In the genomic region with DNA sequence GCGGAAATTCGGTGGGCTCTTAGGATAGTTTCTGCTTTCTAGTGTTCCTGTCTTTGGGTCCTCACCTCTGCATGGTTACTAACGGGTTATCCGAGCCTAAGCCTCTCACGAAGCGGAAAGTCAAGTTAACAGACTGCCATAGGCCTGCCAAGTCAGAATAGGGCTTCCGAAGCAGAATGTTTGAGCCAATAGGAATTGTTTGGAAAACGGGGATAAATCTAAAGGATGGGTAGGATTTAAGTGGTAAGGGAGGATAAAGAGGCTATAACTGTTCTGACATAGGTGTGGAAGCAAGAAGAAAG, we compare ENCODE assay signal across 1 cellular context.
TF ChIP-seq lines count a peak whose summit lies in the region.

No MANE protein-coding gene starts in this region.

TF ChIP-seq in H1, 55 proteins besides CTCF, POLR2A, EP300 and RAD21:
- TF ChIP-seq SRF (IDR thresholded peaks at IDR 0.05; ENCODE audit: low read depth, low read length) (no peak), KDM5A (IDR thresholded peaks at IDR 0.05; ENCODE audit: low read length) (no peak), SIN3A (conservative IDR thresholded peaks at IDR 0.05 in 1 of 2, IDR thresholded peaks at IDR 0.05 in 1 of 2; ENCODE audit: low read depth in 1 of 2, low read length in 2 of 2) (peak; percentile 82 to 89; a peak in 3 of 4 replicates), TBP (IDR thresholded peaks at IDR 0.05; ENCODE audit: low read depth, low read length) (no peak), CEBPB (IDR thresholded peaks at IDR 0.05; ENCODE audit: low read depth, low read length) (no peak), SAP30 (IDR thresholded peaks at IDR 0.05; ENCODE audit: insufficient read depth, insufficient replicate concordance, low read length) (peak; percentile 80), RNF2 (IDR thresholded peaks at IDR 0.05; ENCODE audit: borderline replicate concordance, low read depth, low read length, missing control alignments, poor library complexity, severe bottlenecking) (no peak), HDAC2 (IDR thresholded peaks at IDR 0.05; ENCODE audit: borderline replicate concordance in 1 of 2, low read depth in 2 of 2, low read length in 2 of 2) (0 out of 4 replicates have a peak, but pooled peaks of 1 of the 2 experiments have one; percentile 49)
- TF ChIP-seq, protein P1, sequence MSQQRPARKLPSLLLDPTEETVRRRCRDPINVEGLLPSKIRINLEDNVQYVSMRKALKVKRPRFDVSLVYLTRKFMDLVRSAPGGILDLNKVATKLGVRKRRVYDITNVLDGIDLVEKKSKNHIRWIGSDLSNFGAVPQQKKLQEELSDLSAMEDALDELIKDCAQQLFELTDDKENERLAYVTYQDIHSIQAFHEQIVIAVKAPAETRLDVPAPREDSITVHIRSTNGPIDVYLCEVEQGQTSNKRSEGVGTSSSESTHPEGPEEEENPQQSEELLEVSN (IDR thresholded peaks at IDR 0.05) = no peak
- TF ChIP-seq, protein P2, sequence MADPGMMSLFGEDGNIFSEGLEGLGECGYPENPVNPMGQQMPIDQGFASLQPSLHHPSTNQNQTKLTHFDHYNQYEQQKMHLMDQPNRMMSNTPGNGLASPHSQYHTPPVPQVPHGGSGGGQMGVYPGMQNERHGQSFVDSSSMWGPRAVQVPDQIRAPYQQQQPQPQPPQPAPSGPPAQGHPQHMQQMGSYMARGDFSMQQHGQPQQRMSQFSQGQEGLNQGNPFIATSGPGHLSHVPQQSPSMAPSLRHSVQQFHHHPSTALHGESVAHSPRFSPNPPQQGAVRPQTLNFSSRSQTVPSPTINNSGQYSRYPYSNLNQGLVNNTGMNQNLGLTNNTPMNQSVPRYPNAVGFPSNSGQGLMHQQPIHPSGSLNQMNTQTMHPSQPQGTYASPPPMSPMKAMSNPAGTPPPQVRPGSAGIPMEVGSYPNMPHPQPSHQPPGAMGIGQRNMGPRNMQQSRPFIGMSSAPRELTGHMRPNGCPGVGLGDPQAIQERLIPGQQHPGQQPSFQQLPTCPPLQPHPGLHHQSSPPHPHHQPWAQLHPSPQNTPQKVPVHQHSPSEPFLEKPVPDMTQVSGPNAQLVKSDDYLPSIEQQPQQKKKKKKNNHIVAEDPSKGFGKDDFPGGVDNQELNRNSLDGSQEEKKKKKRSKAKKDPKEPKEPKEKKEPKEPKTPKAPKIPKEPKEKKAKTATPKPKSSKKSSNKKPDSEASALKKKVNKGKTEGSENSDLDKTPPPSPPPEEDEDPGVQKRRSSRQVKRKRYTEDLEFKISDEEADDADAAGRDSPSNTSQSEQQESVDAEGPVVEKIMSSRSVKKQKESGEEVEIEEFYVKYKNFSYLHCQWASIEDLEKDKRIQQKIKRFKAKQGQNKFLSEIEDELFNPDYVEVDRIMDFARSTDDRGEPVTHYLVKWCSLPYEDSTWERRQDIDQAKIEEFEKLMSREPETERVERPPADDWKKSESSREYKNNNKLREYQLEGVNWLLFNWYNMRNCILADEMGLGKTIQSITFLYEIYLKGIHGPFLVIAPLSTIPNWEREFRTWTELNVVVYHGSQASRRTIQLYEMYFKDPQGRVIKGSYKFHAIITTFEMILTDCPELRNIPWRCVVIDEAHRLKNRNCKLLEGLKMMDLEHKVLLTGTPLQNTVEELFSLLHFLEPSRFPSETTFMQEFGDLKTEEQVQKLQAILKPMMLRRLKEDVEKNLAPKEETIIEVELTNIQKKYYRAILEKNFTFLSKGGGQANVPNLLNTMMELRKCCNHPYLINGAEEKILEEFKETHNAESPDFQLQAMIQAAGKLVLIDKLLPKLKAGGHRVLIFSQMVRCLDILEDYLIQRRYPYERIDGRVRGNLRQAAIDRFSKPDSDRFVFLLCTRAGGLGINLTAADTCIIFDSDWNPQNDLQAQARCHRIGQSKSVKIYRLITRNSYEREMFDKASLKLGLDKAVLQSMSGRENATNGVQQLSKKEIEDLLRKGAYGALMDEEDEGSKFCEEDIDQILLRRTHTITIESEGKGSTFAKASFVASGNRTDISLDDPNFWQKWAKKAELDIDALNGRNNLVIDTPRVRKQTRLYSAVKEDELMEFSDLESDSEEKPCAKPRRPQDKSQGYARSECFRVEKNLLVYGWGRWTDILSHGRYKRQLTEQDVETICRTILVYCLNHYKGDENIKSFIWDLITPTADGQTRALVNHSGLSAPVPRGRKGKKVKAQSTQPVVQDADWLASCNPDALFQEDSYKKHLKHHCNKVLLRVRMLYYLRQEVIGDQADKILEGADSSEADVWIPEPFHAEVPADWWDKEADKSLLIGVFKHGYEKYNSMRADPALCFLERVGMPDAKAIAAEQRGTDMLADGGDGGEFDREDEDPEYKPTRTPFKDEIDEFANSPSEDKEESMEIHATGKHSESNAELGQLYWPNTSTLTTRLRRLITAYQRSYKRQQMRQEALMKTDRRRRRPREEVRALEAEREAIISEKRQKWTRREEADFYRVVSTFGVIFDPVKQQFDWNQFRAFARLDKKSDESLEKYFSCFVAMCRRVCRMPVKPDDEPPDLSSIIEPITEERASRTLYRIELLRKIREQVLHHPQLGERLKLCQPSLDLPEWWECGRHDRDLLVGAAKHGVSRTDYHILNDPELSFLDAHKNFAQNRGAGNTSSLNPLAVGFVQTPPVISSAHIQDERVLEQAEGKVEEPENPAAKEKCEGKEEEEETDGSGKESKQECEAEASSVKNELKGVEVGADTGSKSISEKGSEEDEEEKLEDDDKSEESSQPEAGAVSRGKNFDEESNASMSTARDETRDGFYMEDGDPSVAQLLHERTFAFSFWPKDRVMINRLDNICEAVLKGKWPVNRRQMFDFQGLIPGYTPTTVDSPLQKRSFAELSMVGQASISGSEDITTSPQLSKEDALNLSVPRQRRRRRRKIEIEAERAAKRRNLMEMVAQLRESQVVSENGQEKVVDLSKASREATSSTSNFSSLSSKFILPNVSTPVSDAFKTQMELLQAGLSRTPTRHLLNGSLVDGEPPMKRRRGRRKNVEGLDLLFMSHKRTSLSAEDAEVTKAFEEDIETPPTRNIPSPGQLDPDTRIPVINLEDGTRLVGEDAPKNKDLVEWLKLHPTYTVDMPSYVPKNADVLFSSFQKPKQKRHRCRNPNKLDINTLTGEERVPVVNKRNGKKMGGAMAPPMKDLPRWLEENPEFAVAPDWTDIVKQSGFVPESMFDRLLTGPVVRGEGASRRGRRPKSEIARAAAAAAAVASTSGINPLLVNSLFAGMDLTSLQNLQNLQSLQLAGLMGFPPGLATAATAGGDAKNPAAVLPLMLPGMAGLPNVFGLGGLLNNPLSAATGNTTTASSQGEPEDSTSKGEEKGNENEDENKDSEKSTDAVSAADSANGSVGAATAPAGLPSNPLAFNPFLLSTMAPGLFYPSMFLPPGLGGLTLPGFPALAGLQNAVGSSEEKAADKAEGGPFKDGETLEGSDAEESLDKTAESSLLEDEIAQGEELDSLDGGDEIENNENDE (IDR thresholded peaks at IDR 0.05; ENCODE audit: insufficient replicate concordance, low read length) = no peak
